1 cellular context compared by ENCODE assay signal in the genomic region with DNA sequence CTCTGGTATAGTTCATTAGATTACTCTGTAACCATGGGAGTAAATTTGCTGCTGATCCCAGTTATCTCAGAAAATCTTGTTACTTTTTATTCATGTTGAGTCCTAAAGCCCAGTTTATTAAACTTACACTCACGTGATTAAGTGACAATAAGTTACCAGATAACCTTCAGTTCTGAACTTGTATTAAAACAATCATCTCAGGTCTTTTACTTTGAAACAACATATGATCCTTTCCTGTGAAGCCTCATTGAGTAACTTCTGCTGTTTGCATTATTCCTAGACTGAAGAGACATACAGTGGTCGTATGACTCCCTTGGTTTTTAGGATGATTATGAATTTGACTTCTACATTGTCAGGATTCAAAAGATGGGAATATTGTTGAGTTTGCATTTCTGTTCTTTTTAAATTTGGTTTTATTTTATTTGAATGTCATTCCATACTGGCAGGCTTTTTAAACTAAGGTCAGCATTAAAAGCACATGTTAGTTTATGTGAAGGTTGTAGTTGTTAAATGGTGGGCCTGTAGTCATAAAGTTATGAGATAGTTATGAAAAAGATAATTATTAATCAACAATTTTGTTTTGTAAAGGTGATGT.
TF ChIP-seq lines count a peak whose summit lies in the region.

No MANE protein-coding gene starts in this region.

TF ChIP-seq in endothelial cell of umbilical vein, 7 proteins besides CTCF, POLR2A, EP300 and RAD21 (continued from another document):
- TF ChIP-seq JUN (IDR thresholded peaks at IDR 0.05; ENCODE audit: borderline replicate concordance, insufficient read depth, insufficient read length, low read depth): no peak
- no peak for TF ChIP-seq GATA2 (IDR thresholded peaks at IDR 0.05; ENCODE audit: insufficient read depth, insufficient read length, low read depth, low read length)
- TF ChIP-seq EZH2 (IDR thresholded peaks at IDR 0.05; ENCODE audit: borderline replicate concordance, low read depth, low read length, severe bottlenecking): no peak
- no peak for TF ChIP-seq POLR2AphosphoS5 (IDR thresholded peaks at IDR 0.05; ENCODE audit: insufficient read depth, low read depth, low read length)
- TF ChIP-seq FOS (IDR thresholded peaks at IDR 0.05; ENCODE audit: borderline replicate concordance, insufficient read depth, low read length): no peak
- no peak for TF ChIP-seq MYC (IDR thresholded peaks at IDR 0.05; ENCODE audit: low read depth, low read length)
TF ChIP-seq in endothelial cell of umbilical vein: peak in this region for 0.
